In the genomic region with DNA sequence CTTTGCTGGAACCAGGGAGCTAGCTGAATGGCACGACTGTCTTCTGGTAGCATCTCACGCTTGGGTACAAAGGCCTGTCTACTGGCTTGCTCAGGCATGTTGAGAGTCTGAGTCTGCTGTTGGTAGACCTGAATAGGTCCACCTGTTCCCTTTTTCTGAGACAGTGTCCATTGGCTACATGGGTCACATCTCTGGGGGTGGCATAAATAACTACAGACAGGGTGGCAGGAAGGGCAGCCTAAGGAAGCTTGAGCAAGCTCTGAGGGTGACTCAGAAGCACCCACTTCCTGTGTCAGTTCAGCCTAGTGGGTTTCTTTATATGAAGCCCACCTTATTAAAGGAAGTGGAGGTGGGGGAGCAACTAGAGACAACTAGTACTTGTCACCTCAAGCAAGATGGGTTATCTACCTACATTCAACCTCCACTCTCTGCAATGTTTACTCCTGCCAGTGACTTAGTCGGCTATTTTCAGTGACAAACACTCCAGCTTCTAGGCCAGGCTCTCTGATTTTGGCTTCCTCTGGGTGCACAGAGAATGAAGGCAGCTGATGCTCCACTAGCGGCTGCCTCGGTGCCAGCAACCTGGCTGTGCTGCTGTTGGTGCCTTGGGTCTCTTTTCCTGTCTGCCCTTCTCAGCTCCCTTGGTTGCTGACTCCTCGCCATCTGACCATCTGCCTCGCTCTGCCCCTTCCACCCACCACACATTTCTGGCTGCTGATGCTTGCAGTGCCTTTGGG, we compare ENCODE assay signal across 1 cellular context.
TF ChIP-seq lines count a peak whose summit lies in the region.

No MANE protein-coding gene starts in this region.

TF ChIP-seq in SK-N-SH treated with all-trans-retinoic acid at 6 μM for 48 hours, 23 proteins besides CTCF, POLR2A, EP300 and RAD21 (continued from another document):
- TF ChIP-seq, protein P1, sequence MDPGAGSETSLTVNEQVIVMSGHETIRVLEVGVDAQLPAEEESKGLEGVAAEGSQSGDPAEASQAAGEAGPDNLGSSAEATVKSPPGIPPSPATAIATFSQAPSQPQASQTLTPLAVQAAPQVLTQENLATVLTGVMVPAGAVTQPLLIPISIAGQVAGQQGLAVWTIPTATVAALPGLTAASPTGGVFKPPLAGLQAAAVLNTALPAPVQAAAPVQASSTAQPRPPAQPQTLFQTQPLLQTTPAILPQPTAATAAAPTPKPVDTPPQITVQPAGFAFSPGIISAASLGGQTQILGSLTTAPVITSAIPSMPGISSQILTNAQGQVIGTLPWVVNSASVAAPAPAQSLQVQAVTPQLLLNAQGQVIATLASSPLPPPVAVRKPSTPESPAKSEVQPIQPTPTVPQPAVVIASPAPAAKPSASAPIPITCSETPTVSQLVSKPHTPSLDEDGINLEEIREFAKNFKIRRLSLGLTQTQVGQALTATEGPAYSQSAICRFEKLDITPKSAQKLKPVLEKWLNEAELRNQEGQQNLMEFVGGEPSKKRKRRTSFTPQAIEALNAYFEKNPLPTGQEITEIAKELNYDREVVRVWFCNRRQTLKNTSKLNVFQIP (CRISPR knock-in tag; IDR thresholded peaks at IDR 0.05; ENCODE audit: borderline replicate concordance, low read depth) = no peak
